Comparison of ENCODE assay signal across 7 cellular contexts in the genomic region with DNA sequence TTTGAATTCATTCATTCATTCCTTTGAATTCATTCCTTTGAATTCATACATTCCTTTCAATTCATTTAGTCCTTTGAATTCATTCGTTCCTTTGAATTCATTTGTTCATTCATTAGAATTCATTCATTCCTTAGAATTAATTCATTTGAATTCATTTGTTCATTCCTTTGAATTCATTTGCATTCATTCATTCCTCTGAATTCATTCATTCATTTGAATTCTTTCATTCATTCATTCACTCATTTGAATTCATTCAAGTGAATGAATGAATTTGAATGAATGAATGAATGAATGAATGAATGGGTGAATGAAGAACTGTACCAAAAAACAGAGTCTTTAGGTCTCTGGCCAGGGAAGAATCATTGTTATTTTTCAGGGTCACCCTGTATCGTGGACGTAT.
"Had no signal": no experiment of that assay in that cellular context is flagged by ENCODE, and none has a peak within 500 bp of the region (broad histone marks: within the 10 kb centered on the region; RNA-seq: fewer than 3 reads in every experiment).

No MANE protein-coding gene starts in this region.

- FAIRE-seq: G401.6, GM12891, GM12892, GM18507, GM19239 had no signal

- DNase-seq: GDM1, GF-D8 had no signal
